In genomic region chr18:34951625-34952379, GRCh38 we compare ENCODE assay signal across 14 cellular contexts.
DNase-seq lines count a peak whose midpoint lies in the region; ATAC-seq and TF ChIP-seq lines count a peak whose summit lies in the region.
"Had no signal": no experiment of that assay in that cellular context is flagged by ENCODE, and none has a peak within 500 bp of the region (broad histone marks: within the 10 kb centered on the region; RNA-seq: fewer than 3 reads in every experiment).

No MANE protein-coding gene starts in this region.

- no peaks in the 10 kb centered on the region for H3K9me1 ChIP-seq in IMR-90 (ENCODE audit: insufficient read depth, low read length)

- H3K18ac ChIP-seq in IMR-90 (ENCODE audit: low read depth, low read length), result no peak overlapping the region

- in situ Hi-C loops in IMR-90 (cut with MboI; ENCODE audit: low sequenced_read_pairs) (no loop called here), transverse colon (cut with MboI; ENCODE audit: low pct_ligation_motif_present in 1 of 4, low pct_unique_long_range_greater_than_20kb in 1 of 4, low sequenced_read_pairs in 3 of 4) (loop anchor here in 1 of 4 donors (25.0 kb wide), 1 partner anchor 90 kb away; no protein-coding TSS in a partner anchor)

- H2AFZ ChIP-seq in IMR-90 (replicated peaks; ENCODE audit: low read length, poor library complexity), result no peak overlapping the region

- DNase-seq in IMR-90, result no peak
- peak; percentile 21 for DNase-seq in choroid plexus epithelial cell (ENCODE audit: low read depth)
- peak in 1 of 2 donors; percentile 40 for DNase-seq in left colon
- peak; percentile 39 for DNase-seq in transverse colon
- DNase-seq in uterus, result no peak
- no peak for DNase-seq in RPMI8226
- DNase-seq: 8988T; CD4-positive, alpha-beta memory T cell; DMS79 treated with DMSO at 0.1 percent for 48 hours; GF-D8; GOT3; H9 had no signal

- CTCF ChIA-PET in IMR-90 (lab: Yijun Ruan, JAX), result no interaction called here

- no peak overlapping the region for H3K4me2 ChIP-seq in IMR-90 (ENCODE audit: low read depth, low read length)
- H3K4me2 ChIP-seq: BLaER1 had no signal

- no peak overlapping the region for H2AK9ac ChIP-seq in IMR-90 (replicated peaks; ENCODE audit: low read depth, low read length, poor library complexity)

- H4K5ac ChIP-seq in IMR-90 (ENCODE audit: low read depth, low read length), result no peak overlapping the region

- WGBS in IMR-90 (ENCODE audit: extremely low coverage in 2 of 2, insufficient read length in 1 of 2), 2 experiments, result 100% methylated on average over 1 of the region's 6 CpGs; no CpG with 5 or more reads in 1 of the 2 experiments
- WGBS in transverse colon (ENCODE audit: low coverage in 1 of 2), 2 donors, result 49 to 60% methylated on average over 6 of the region's 6 CpGs

- ATAC-seq in IMR-90 (ENCODE audit: low read depth) (no peak), left colon (peak; percentile 95), HG02884 (IDR thresholded peaks at IDR 0.05; ENCODE audit: unreplicated experiment) (no peak)

- H3K4me1 ChIP-seq in IMR-90 (ENCODE audit: control insufficient read depth, insufficient read depth, low read length), result peaks cover 4% of the 10 kb centered on the region
- H3K4me1 ChIP-seq in transverse colon, result peaks cover 0 to 24% (median 8%) of the 10 kb centered on the region in 4 donors
- H3K4me1 ChIP-seq in uterus, result no peaks in the 10 kb centered on the region
- H3K4me1 ChIP-seq: BLaER1 had no signal

- TF ChIP-seq CTCF in IMR-90 (conservative IDR thresholded peaks at IDR 0.05; ENCODE audit: low read depth, low read length) (no peak), choroid plexus epithelial cell (conservative IDR thresholded peaks at IDR 0.05; ENCODE audit: low read depth, low read length) (no peak), transverse colon (IDR thresholded peaks at IDR 0.05) (no peak), uterus (IDR thresholded peaks at IDR 0.05) (no peak)

- H2BK5ac ChIP-seq in IMR-90 (ENCODE audit: low read depth, low read length, poor library complexity, severe bottlenecking), result no peak overlapping the region

- no peak for TF ChIP-seq RAD21 in IMR-90 (IDR thresholded peaks at IDR 0.05; ENCODE audit: low read length)

- intact Hi-C loops in IMR-90 (cut with micrococcal nuclease), result no loop called here
- intact Hi-C loops in left colon (cut with DNase I, micrococcal nuclease), result no loop called here
- intact Hi-C loops in transverse colon (cut with DNase I; ENCODE audit: low total_unique reads), result no loop called here
- intact Hi-C loops in uterus (cut with DNase I; ENCODE audit: low total_unique reads), result no loop called here

- TF ChIP-seq POLR2A in IMR-90 (IDR thresholded peaks at IDR 0.05; ENCODE audit: low read depth, low read length) (no peak), transverse colon (IDR thresholded peaks at IDR 0.05) (no peak), uterus (IDR thresholded peaks at IDR 0.05) (no peak)

- H3K4me3 ChIP-seq in IMR-90 (ENCODE audit: insufficient read depth, low read depth, low read length), result no peak overlapping the region
- no peak overlapping the region for H3K4me3 ChIP-seq in choroid plexus epithelial cell (ENCODE audit: low read depth, low read length)
- H3K4me3 ChIP-seq in transverse colon, result no peak overlapping the region
- no peak overlapping the region for H3K4me3 ChIP-seq in uterus
- H3K4me3 ChIP-seq: BLaER1 had no signal

- H2BK15ac ChIP-seq in IMR-90 (ENCODE audit: low read depth, low read length), result no peak overlapping the region

- no peak overlapping the region for H3K56ac ChIP-seq in IMR-90 (ENCODE audit: extremely low read depth, insufficient read depth, low read length)

- no peaks in the 10 kb centered on the region for H4K20me1 ChIP-seq in IMR-90 (ENCODE audit: insufficient read depth, low read length)
- H4K20me1 ChIP-seq: BLaER1 had no signal

- H3K79me1 ChIP-seq in IMR-90 (ENCODE audit: low read depth in 1 of 2, low read length in 2 of 2), result no peaks in the 10 kb centered on the region

- TF ChIP-seq EP300 in transverse colon (IDR thresholded peaks at IDR 0.05; ENCODE audit: low read depth), result no peak

- dilution Hi-C loops in IMR-90 (cut with HindIII; ENCODE audit: low sequenced_read_pairs, unreplicated experiment), result no loop called here

- H3K27me3 ChIP-seq in IMR-90 (ENCODE audit: control insufficient read depth, insufficient read depth, low read length), result no peaks in the 10 kb centered on the region
- no peaks in the 10 kb centered on the region for H3K27me3 ChIP-seq in transverse colon
- H3K27me3 ChIP-seq in uterus, result no peaks in the 10 kb centered on the region
- H3K27me3 ChIP-seq: BLaER1 had no signal

- POLR2A ChIA-PET in IMR-90 (lab: Charles Lee; ENCODE audit: unreplicated experiment), result no interaction called here

- H4K91ac ChIP-seq in IMR-90 (ENCODE audit: insufficient read depth, low read depth, low read length), result no peak overlapping the region

- H3K27ac ChIP-seq in IMR-90 (ENCODE audit: insufficient read depth, low read length), result no peak overlapping the region
- peak overlapping the region; percentile 56 to 68 (median 61) for H3K27ac ChIP-seq in transverse colon
- H3K27ac ChIP-seq in uterus, result no peak overlapping the region
- H3K27ac ChIP-seq: BLaER1 had no signal

- no peak overlapping the region for H3K9ac ChIP-seq in IMR-90 (ENCODE audit: low read depth, low read length)
- H3K9ac ChIP-seq: BLaER1 had no signal

- no peak overlapping the region for H2BK20ac ChIP-seq in IMR-90 (ENCODE audit: low read depth, low read length)

- no peak overlapping the region for H4K8ac ChIP-seq in IMR-90 (ENCODE audit: low read depth in 2 of 2, low read length in 2 of 2)

- H3K36me3 ChIP-seq in IMR-90 (ENCODE audit: control insufficient read depth, insufficient read depth, low read length), result no peaks in the 10 kb centered on the region
- H3K36me3 ChIP-seq in transverse colon, result no peaks in the 10 kb centered on the region
- no peaks in the 10 kb centered on the region for H3K36me3 ChIP-seq in uterus
- H3K36me3 ChIP-seq: BLaER1 had no signal

- no peak overlapping the region for H3K4ac ChIP-seq in IMR-90 (ENCODE audit: low read depth, low read length)

- H3K23ac ChIP-seq in IMR-90 (ENCODE audit: low read depth, low read length), result no peak overlapping the region

- no peak overlapping the region for H2AK5ac ChIP-seq in IMR-90 (ENCODE audit: low read depth, low read length)

- no peaks in the 10 kb centered on the region for H3K9me3 ChIP-seq in IMR-90 (ENCODE audit: control insufficient read depth, insufficient read depth, low read length)
- H3K9me3 ChIP-seq in transverse colon, result no peaks in the 10 kb centered on the region
- H3K9me3 ChIP-seq in uterus, result no peaks in the 10 kb centered on the region
- H3K9me3 ChIP-seq: BLaER1 had no signal

- H3K14ac ChIP-seq in IMR-90 (replicated peaks; ENCODE audit: low read depth, low read length), result no peak overlapping the region

- H2BK120ac ChIP-seq in IMR-90 (ENCODE audit: low read depth, low read length), result no peak overlapping the region

- no TSS peak for BruUV-seq in IMR-90 (replicated peaks; lab: Mats Ljungman, UMichigan)

TF ChIP-seq in IMR-90, 13 proteins besides CTCF, POLR2A, EP300 and RAD21:
- TF ChIP-seq CEBPB (IDR thresholded peaks at IDR 0.05; ENCODE audit: low read depth, low read length) (peak; percentile 79), FOS (IDR thresholded peaks at IDR 0.05; ENCODE audit: low read depth, low read length) (no peak)

Comparison
In these comparisons a context has a peak if more than half of its experiments do, and no peak if none do; other contexts are left out.
1. DNase-seq: peak in choroid plexus epithelial cell (single experiment) and transverse colon (single experiment); none in IMR-90 (single experiment), uterus (0 of 2) and RPMI8226 (single experiment).
2. H3K27ac ChIP-seq: peak in transverse colon (4 of 4); none in IMR-90 (single experiment) and uterus (0 of 2).